Comparison of ENCODE assay signal across 21 cellular contexts in the genomic region with DNA sequence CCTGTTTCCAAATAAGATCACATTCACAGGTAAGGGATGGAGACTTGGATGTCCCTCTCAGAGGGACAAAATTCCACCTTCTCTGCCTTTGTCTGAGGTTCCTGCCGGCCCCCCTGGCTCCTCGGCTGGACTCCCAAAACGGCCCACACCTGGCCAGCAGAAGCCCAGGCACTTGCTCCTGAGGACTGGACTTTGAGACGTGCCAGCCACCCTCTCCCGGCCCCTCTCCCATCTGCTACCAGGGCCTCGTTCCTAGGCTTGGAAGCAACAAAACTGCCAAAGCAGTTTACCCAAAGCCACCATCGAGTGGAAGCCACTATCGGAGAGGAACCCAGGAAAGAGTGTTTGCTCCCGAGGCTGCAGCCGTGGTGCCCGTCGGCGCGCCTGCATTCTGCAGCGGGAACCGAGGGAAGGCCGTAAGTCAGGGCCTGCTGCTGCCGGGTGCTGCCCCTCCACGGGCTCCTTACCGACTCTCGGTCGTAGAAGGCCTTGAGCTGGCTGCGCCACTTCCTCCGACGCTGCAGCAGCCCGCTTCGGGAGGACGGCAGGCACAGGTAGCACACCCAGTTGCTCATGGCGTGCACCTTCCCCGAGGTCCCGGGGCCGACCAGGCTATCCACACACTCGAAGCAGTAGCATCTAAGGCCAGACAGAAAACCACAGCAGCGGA. TPM values are rescaled to one million over a fixed set of nuclear protein-coding genes. Genes with fewer than 3 reads are reported as not detected.
"Had no signal": no experiment of that assay in that cellular context is flagged by ENCODE, and none has a peak within 500 bp of the region (broad histone marks: within the 10 kb centered on the region; RNA-seq: fewer than 3 reads in every experiment).

No MANE protein-coding gene starts in this region.

- H3K27ac Mint-ChIP-seq: activated T-helper 2 cell treated with anti-CD3 and anti-CD28 coated beads, Interferon-gamma antibody, Interleukin-2, Interleukin-4, amounts not matched to agents 10 μg/mL and 5 μg/mL and 100 μg/mL, durations not matched to agents 14 hours and 24 hours and 36 hours; natural killer cell had no signal

- DNase-seq: activated CD4-positive, alpha-beta T cell treated with anti-CD3 and anti-CD28 coated beads for 1 hour; activated CD4-positive, alpha-beta T cell treated with anti-CD3 and anti-CD28 coated beads, Interleukin-2, amount 50 U/mL, for 48 hours; kidney glomerular epithelial cell; mesenchymal stem cell; natural killer cell; retina; stimulated activated CD4-positive, alpha-beta T cell treated with anti-CD3 and anti-CD28 coated beads, Interleukin-4, amount 100 ng/mL, for 4 hours; stimulated activated CD8-positive, alpha-beta memory T cell treated with anti-CD3 and anti-CD28 coated beads, Interleukin-4, amount 100 ng/mL, for 48 hours; stimulated activated naive CD8-positive, alpha-beta T cell treated with anti-CD3 and anti-CD28 coated beads, Interleukin-15, Interleukin-2, amounts not matched to agents 100 U/mL and 50 U/mL, for 24 hours; T-helper 1 cell; transverse colon had no signal

- H3K36me3 ChIP-seq: cardiac muscle cell, transverse colon had no signal

- H3K4me1 ChIP-seq: transverse colon had no signal

- H3K9me3 ChIP-seq: transverse colon had no signal

- H3K27ac ChIP-seq: cardiac muscle cell, hepatocyte, skin epidermis, transverse colon, VCaP had no signal

- H3K4me1 Mint-ChIP-seq: natural killer cell had no signal

- H3K4me3 Mint-ChIP-seq: natural killer cell had no signal

- H3K27me3 ChIP-seq: cardiac muscle cell, hepatocyte, transverse colon had no signal

- H3K4me3 ChIP-seq: cardiac muscle cell, hepatocyte, skin epidermis, transverse colon had no signal

- H3K36me3 Mint-ChIP-seq: activated naive CD4-positive, alpha-beta T cell treated with anti-CD3 and anti-CD28 coated beads, Interleukin-2, amount 50 U/mL, for 72 hours; natural killer cell had no signal

- FAIRE-seq: colon had no signal

- H3K9me3 Mint-ChIP-seq: activated naive CD4-positive, alpha-beta T cell treated with anti-CD3 and anti-CD28 coated beads, Interleukin-2, amount 50 U/mL, for 72 hours; activated T-helper 2 cell treated with anti-CD3 and anti-CD28 coated beads, Interferon-gamma antibody, Interleukin-2, Interleukin-4, amounts not matched to agents 10 μg/mL and 5 μg/mL and 100 μg/mL, durations not matched to agents 14 hours and 24 hours and 36 hours; natural killer cell had no signal

RNA-seq across cellular contexts. Expression of a gene that starts 3.5 kb away (rescaled TPM):
- total RNA-seq: activated naive CD4-positive, alpha-beta T cell treated with anti-CD3 and anti-CD28 coated beads, Interleukin-2, amount 50 U/mL, for 72 hours; activated T-helper 2 cell treated with anti-CD3 and anti-CD28 coated beads, Interferon-gamma antibody, Interleukin-2, Interleukin-4, amounts not matched to agents 10 μg/mL and 5 μg/mL and 100 μg/mL, durations not matched to agents 14 hours and 24 hours and 36 hours; cardiac muscle cell; esophagus mucosa; hepatocyte; mucosa of gallbladder; natural killer cell; transverse colon had no signal
- polyA plus RNA-seq: cardiac muscle cell had no signal

RNA-seq across cellular contexts. Expression of a gene that starts 17.4 kb away (rescaled TPM):
- polyA plus RNA-seq: cardiac muscle cell had no signal

RNA-seq across cellular contexts. Expression of a gene that starts 27.5 kb away (rescaled TPM):
- total RNA-seq: activated naive CD4-positive, alpha-beta T cell treated with anti-CD3 and anti-CD28 coated beads, Interleukin-2, amount 50 U/mL, for 72 hours; activated T-helper 2 cell treated with anti-CD3 and anti-CD28 coated beads, Interferon-gamma antibody, Interleukin-2, Interleukin-4, amounts not matched to agents 10 μg/mL and 5 μg/mL and 100 μg/mL, durations not matched to agents 14 hours and 24 hours and 36 hours; esophagus mucosa; natural killer cell; transverse colon had no signal
- polyA plus RNA-seq: cardiac muscle cell, liver had no signal
